Comparison of ENCODE assay signal across 20 cellular contexts in genomic region chr19:31596751-31597150, GRCh38.
"Had no signal": no experiment of that assay in that cellular context is flagged by ENCODE, and none has a peak within 500 bp of the region (broad histone marks: within the 10 kb centered on the region; RNA-seq: fewer than 3 reads in every experiment).

No MANE protein-coding gene starts in this region.

- H3K27me3 Mint-ChIP-seq: IgD-negative memory B cell had no signal

- H3K9me3 ChIP-seq: SK-N-SH had no signal

- DNase-seq: MV-4-11, NCI-H1048, NCI-H1105, NCI-H1417, NCI-H1436 treated with DMSO at 0.1 percent for 48 hours, NCI-H1694, NCI-H187 treated with DMSO at 0.1 percent for 48 hours, NCI-H2029 treated with DMSO at 0.1 percent for 48 hours, NCI-H2171 treated with DMSO at 0.1 percent for 48 hours, NCI-H2227 treated with DMSO at 0.1 percent for 48 hours, NCI-H524, NCI-H526 treated with DMSO at 0.1 percent for 48 hours, NCI-H774, Right ventricle myocardium superior, RPMI8226, SK-N-SH had no signal

- H3K4me3 Mint-ChIP-seq: IgD-negative memory B cell had no signal

- H3K4me1 Mint-ChIP-seq: IgD-negative memory B cell had no signal

- H3K4me3 ChIP-seq: K562 had no signal

- H3K27ac Mint-ChIP-seq: IgD-negative memory B cell had no signal

- H3K9ac ChIP-seq: KMS-11, SK-N-SH had no signal

- H3K27ac ChIP-seq: HL-60, KMS-11 had no signal

- ATAC-seq: K562 had no signal
